8 cellular contexts compared by ENCODE assay signal in the genomic region with DNA sequence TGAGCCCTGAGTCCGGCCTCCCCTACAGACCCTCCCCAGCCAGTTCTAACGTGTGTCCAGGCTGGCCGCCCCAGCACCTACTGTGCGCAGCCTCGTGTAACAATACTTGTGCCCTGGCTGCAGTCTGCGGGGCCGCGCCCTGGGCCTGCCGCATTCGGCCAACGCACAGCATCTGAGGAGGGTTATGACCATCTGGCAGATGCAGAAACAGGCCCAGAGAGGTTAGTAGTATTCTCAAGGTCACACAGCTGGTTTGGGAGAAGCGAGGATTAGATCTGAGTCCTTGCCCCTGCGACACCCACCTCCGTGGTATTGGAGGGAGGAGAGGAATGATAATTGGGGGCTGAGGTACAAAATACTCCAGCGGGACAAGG. TPM values are rescaled to one million over a fixed set of nuclear protein-coding genes. Genes with fewer than 3 reads are reported as not detected.
DNase-seq lines count a peak whose midpoint lies in the region; ATAC-seq and TF ChIP-seq lines count a peak whose summit lies in the region.

No MANE protein-coding gene starts in this region.

- H4K5ac ChIP-seq in IMR-90 (ENCODE audit: low read depth, low read length) = peak overlapping the region; percentile 90

- peak overlapping the region; percentile 74 for H2AFZ ChIP-seq in IMR-90 (replicated peaks; ENCODE audit: low read length, poor library complexity)

- peak overlapping the region; percentile 94 for H3K4me2 ChIP-seq in IMR-90 (ENCODE audit: low read depth, low read length)

- peak overlapping the region; percentile 98 for H2AK5ac ChIP-seq in IMR-90 (ENCODE audit: low read depth, low read length)

- H4K91ac ChIP-seq in IMR-90 (ENCODE audit: insufficient read depth, low read depth, low read length) = peak overlapping the region; percentile 80

- peaks cover 20% of the 10 kb centered on the region for H3K9me1 ChIP-seq in IMR-90 (ENCODE audit: insufficient read depth, low read length)

- H3K4ac ChIP-seq in IMR-90 (ENCODE audit: low read depth, low read length) = peak overlapping the region; percentile 96

- H3K56ac ChIP-seq in IMR-90 (ENCODE audit: extremely low read depth, insufficient read depth, low read length) = peak overlapping the region; percentile 84

- ATAC-seq in IMR-90 (ENCODE audit: low read depth) (peak; percentile 8), upper lobe of left lung (ENCODE audit: low FRiP score in 2 of 2) (peak; percentile 7 to 17)

- H3K27me3 ChIP-seq in IMR-90 (ENCODE audit: control insufficient read depth, insufficient read depth, low read length) = no peaks in the 10 kb centered on the region
- H3K27me3 ChIP-seq in breast epithelium = no peaks in the 10 kb centered on the region
- no peaks in the 10 kb centered on the region for H3K27me3 ChIP-seq in upper lobe of left lung

- TF ChIP-seq CTCF in AG09309 (IDR thresholded peaks at IDR 0.05; ENCODE audit: control insufficient read depth, insufficient read depth, low read depth, low read length, missing control alignments) = no peak
- TF ChIP-seq CTCF in IMR-90 (conservative IDR thresholded peaks at IDR 0.05; ENCODE audit: low read depth, low read length) = no peak
- no peak for TF ChIP-seq CTCF in breast epithelium (IDR thresholded peaks at IDR 0.05)
- no peak for TF ChIP-seq CTCF in lower leg skin (IDR thresholded peaks at IDR 0.05)
- TF ChIP-seq CTCF in upper lobe of left lung (IDR thresholded peaks at IDR 0.05) = no peak

- peak overlapping the region; percentile 81 for H2BK120ac ChIP-seq in IMR-90 (ENCODE audit: low read depth, low read length)

- dilution Hi-C loops in IMR-90 (cut with HindIII; ENCODE audit: low sequenced_read_pairs, unreplicated experiment) = no loop called here

- H3K4me3 ChIP-seq in AG09309 (ENCODE audit: control insufficient read depth, low read depth, low read length) = peak overlapping the region; percentile 78
- peak overlapping the region; percentile 85 for H3K4me3 ChIP-seq in IMR-90 (ENCODE audit: insufficient read depth, low read depth, low read length)
- peak overlapping the region; percentile 81 to 90 (median 85) for H3K4me3 ChIP-seq in breast epithelium
- peak overlapping the region; percentile 89 for H3K4me3 ChIP-seq in lower leg skin (ENCODE audit: low read depth, poor library complexity, severe bottlenecking)
- H3K4me3 ChIP-seq in upper lobe of left lung = peak overlapping the region; percentile 69 to 86 (median 74)

- peak overlapping the region; percentile 51 for H3K18ac ChIP-seq in IMR-90 (ENCODE audit: low read depth, low read length)

- peaks cover 42% of the 10 kb centered on the region for H4K20me1 ChIP-seq in IMR-90 (ENCODE audit: insufficient read depth, low read length)

- no peak for TF ChIP-seq POLR2A in IMR-90 (IDR thresholded peaks at IDR 0.05; ENCODE audit: low read depth, low read length)
- no peak for TF ChIP-seq POLR2A in breast epithelium (IDR thresholded peaks at IDR 0.05)
- TF ChIP-seq POLR2A in lower leg skin (IDR thresholded peaks at IDR 0.05) = no peak
- no peak for TF ChIP-seq POLR2A in upper lobe of left lung (IDR thresholded peaks at IDR 0.05)

- H3K79me1 ChIP-seq in IMR-90 (ENCODE audit: low read depth in 1 of 2, low read length in 2 of 2) = peaks cover 27 to 48% of the 10 kb centered on the region in 2 experiments

- CTCF ChIA-PET in IMR-90 (lab: Yijun Ruan, JAX) = interaction anchor here (1.5 kb wide), 1 partner anchor 9 kb away, joined by 7 read pairs; no protein-coding TSS in a partner anchor

- in situ Hi-C loops in IMR-90 (cut with MboI; ENCODE audit: low sequenced_read_pairs) = loop anchor here (10.0 to 25.0 kb wide), 2 partner anchors 135 to 408 kb away; partner anchors contain the start of genes ACD, C16orf86, CTRL and ENKD1

- H3K9ac ChIP-seq in IMR-90 (ENCODE audit: low read depth, low read length) = peak overlapping the region; percentile 93

- H3K27ac ChIP-seq in IMR-90 (ENCODE audit: insufficient read depth, low read length) (peak overlapping the region; percentile 88), breast epithelium (peak overlapping the region; percentile 75 to 91), upper lobe of left lung (peak overlapping the region; percentile 85 to 92 (median 90))

- peak overlapping the region; percentile 51; the same call in 2 of the 3 replicates for H2BK15ac ChIP-seq in IMR-90 (ENCODE audit: low read depth, low read length)

- no peak for TF ChIP-seq EP300 in upper lobe of left lung (IDR thresholded peaks at IDR 0.05)

- H2AK9ac ChIP-seq in IMR-90 (replicated peaks; ENCODE audit: low read depth, low read length, poor library complexity) = peak overlapping the region; percentile 86

- DNase-seq in AG09309 (ENCODE audit: low read depth) = no peak
- DNase-seq in IMR-90 = no peak
- no peak for DNase-seq in breast epithelium (ENCODE audit: low spot score in 2 of 2)
- peak in 1 of 2 donors; percentile 85 for DNase-seq in lower leg skin (ENCODE audit: low spot score in 2 of 2)
- DNase-seq in upper lobe of left lung = peak in 1 of 2 donors; percentile 86
- no peak for DNase-seq in activated effector memory CD4-positive, alpha-beta T cell treated with Interleukin-2 at 50 U/mL for 16 hours
- DNase-seq in amniotic stem cell (lab: John Stamatoyannopoulos, UW) = no peak
- DNase-seq in stimulated activated naive CD4-positive, alpha-beta T cell treated with Interleukin-2 at 50 U/mL for 16 hours (lab: John Stamatoyannopoulos, UW) = no peak

- TF ChIP-seq RAD21 in IMR-90 (IDR thresholded peaks at IDR 0.05; ENCODE audit: low read length) = no peak

- POLR2A ChIA-PET in IMR-90 (lab: Charles Lee; ENCODE audit: unreplicated experiment) = no interaction called here

- H3K9me3 ChIP-seq in IMR-90 (ENCODE audit: control insufficient read depth, insufficient read depth, low read length) (no peaks in the 10 kb centered on the region), breast epithelium (no peaks in the 10 kb centered on the region), upper lobe of left lung (no peaks in the 10 kb centered on the region)

- no peak overlapping the region for H2BK20ac ChIP-seq in IMR-90 (ENCODE audit: low read depth, low read length)

- peak overlapping the region; percentile 98 for H3K23ac ChIP-seq in IMR-90 (ENCODE audit: low read depth, low read length)

- no peaks in the 10 kb centered on the region for H3K36me3 ChIP-seq in IMR-90 (ENCODE audit: control insufficient read depth, insufficient read depth, low read length)
- H3K36me3 ChIP-seq in breast epithelium = no peaks in the 10 kb centered on the region
- no peaks in the 10 kb centered on the region for H3K36me3 ChIP-seq in upper lobe of left lung

- WGBS in IMR-90 (ENCODE audit: extremely low coverage in 2 of 2, insufficient read length in 1 of 2), 2 experiments = 0% methylated on average over 2 of the region's 15 CpGs; no CpG with 5 or more reads in 1 of the 2 experiments
- 4 to 10% methylated on average over 14 to 15 of the region's 15 CpGs for WGBS in lower leg skin, 2 donors
- WGBS in upper lobe of left lung, 2 donors = 11 to 17% methylated on average over 7 to 12 of the region's 15 CpGs

- H3K4me1 ChIP-seq in IMR-90 (ENCODE audit: control insufficient read depth, insufficient read depth, low read length) (peaks cover 15% of the 10 kb centered on the region), breast epithelium (peaks cover 0 to 8% of the 10 kb centered on the region in 2 donors), upper lobe of left lung (peaks cover 28 to 51% (median 37%) of the 10 kb centered on the region in 4 donors)

- H4K8ac ChIP-seq in IMR-90 (ENCODE audit: low read depth in 2 of 2, low read length in 2 of 2) = peak overlapping the region; percentile 74 to 85

- BruUV-seq in IMR-90 (replicated peaks; lab: Mats Ljungman, UMichigan) = no TSS peak

- peak overlapping the region; percentile 74 for H2BK5ac ChIP-seq in IMR-90 (ENCODE audit: low read depth, low read length, poor library complexity, severe bottlenecking)

- intact Hi-C loops in IMR-90 (cut with micrococcal nuclease) (loop anchor here (10.0 kb wide), 1 partner anchor 275 kb away; the partner anchor contains the start of genes RANBP10 and TSNAXIP1), breast epithelium (cut with DNase I; ENCODE audit: low total_unique reads) (loop anchor here (10.0 kb wide), 1 partner anchor 395 kb away; no protein-coding TSS in a partner anchor), lower leg skin (cut with DNase I; ENCODE audit: low total_unique reads) (no loop called here)

- H3K14ac ChIP-seq in IMR-90 (replicated peaks; ENCODE audit: low read depth, low read length) = peak overlapping the region; percentile 96

TF ChIP-seq in IMR-90, 13 proteins besides CTCF, POLR2A, EP300 and RAD21 (continues in another document):
- no peak; the same call in 1 of the 2 replicates for TF ChIP-seq CHD1 (IDR thresholded peaks at IDR 0.05; ENCODE audit: low read depth, low read length)

RNA-seq across cellular contexts. Expression of gene RIPOR1, which starts 1.0 kb away (rescaled TPM):
- total RNA-seq in IMR-90 (2012; rRNA removed) = 9.5 and 15.8 TPM in 2 replicates
- polyA plus RNA-seq in IMR-90 (2012; rRNA removed) = 33.0 and 41.3 TPM in 2 replicates
- polyA plus RNA-seq in IMR-90 (2012; cell fraction: cytosol; rRNA removed) = 26.4 and 33.2 TPM in 2 replicates
- polyA plus RNA-seq in IMR-90 (2012; cell fraction: nucleus; rRNA removed; ENCODE audit: low replicate concordance) = 96.6 and 172 TPM in 2 replicates
- total RNA-seq in breast epithelium = 10 to 100 TPM; 32.0 to 50.5 (median 33.4) TPM
- total RNA-seq in lower leg skin = 10 to 100 TPM; 19.3 to 28.6 (median 23.6) TPM
- total RNA-seq in upper lobe of left lung = 100 to 1,000 TPM in 4 of 6 donors, 10 to 100 TPM in 2; 76.9 to 183 (median 113) TPM

RNA-seq across cellular contexts. Expression of gene CTCF, which starts 32.7 kb away (rescaled TPM):
- total RNA-seq in IMR-90 (2012; rRNA removed) (22.8 and 26.4 TPM in 2 replicates), breast epithelium (10 to 100 TPM; 27.8 to 51.7 (median 38.0) TPM), lower leg skin (10 to 100 TPM; 41.0 to 49.9 (median 44.2) TPM), upper lobe of left lung (10 to 100 TPM; 29.7 to 42.6 (median 34.2) TPM)
- polyA plus RNA-seq in IMR-90 (2012; rRNA removed) = 16.1 and 16.7 TPM in 2 replicates
- 5.6 and 8.3 TPM in 2 replicates for polyA plus RNA-seq in IMR-90 (2012; cell fraction: cytosol; rRNA removed)
- polyA plus RNA-seq in IMR-90 (2012; cell fraction: nucleus; rRNA removed; ENCODE audit: low replicate concordance) = 5.5 and 15.8 TPM in 2 replicates

RNA-seq across cellular contexts. Expression of gene AGRP, which starts 46.3 kb away (rescaled TPM):
- total RNA-seq in IMR-90 (2012; rRNA removed) (not detected in 2 replicates), breast epithelium (not detected), lower leg skin (not detected), upper lobe of left lung (1 to 10 TPM in 3 of 6 donors, not detected in 3; 3.5 to 7.6 (median 3.8) TPM)
- not detected in 2 replicates for polyA plus RNA-seq in IMR-90 (2012; rRNA removed)
- not detected in 2 replicates for polyA plus RNA-seq in IMR-90 (2012; cell fraction: cytosol; rRNA removed)
- not detected in 2 replicates for polyA plus RNA-seq in IMR-90 (2012; cell fraction: nucleus; rRNA removed; ENCODE audit: low replicate concordance)

RNA-seq across cellular contexts. Expression of gene ATP6V0D1, which starts 48.7 kb away (rescaled TPM):
- total RNA-seq in IMR-90 (2012; rRNA removed) = 112 and 128 TPM in 2 replicates
- 123 and 124 TPM in 2 replicates for polyA plus RNA-seq in IMR-90 (2012; rRNA removed)
- polyA plus RNA-seq in IMR-90 (2012; cell fraction: cytosol; rRNA removed) = 207 and 212 TPM in 2 replicates
- polyA plus RNA-seq in IMR-90 (2012; cell fraction: nucleus; rRNA removed; ENCODE audit: low replicate concordance) = 94.6 and 127 TPM in 2 replicates
- 100 to 1,000 TPM; 101 to 122 (median 104) TPM for total RNA-seq in breast epithelium
- 100 to 1,000 TPM; 114 to 141 (median 131) TPM for total RNA-seq in lower leg skin
- total RNA-seq in upper lobe of left lung = 100 to 1,000 TPM in 4 of 6 donors, 10 to 100 TPM in 2; 69.1 to 221 (median 147) TPM
